Comparison of ENCODE assay signal across 19 cellular contexts in the genomic region with DNA sequence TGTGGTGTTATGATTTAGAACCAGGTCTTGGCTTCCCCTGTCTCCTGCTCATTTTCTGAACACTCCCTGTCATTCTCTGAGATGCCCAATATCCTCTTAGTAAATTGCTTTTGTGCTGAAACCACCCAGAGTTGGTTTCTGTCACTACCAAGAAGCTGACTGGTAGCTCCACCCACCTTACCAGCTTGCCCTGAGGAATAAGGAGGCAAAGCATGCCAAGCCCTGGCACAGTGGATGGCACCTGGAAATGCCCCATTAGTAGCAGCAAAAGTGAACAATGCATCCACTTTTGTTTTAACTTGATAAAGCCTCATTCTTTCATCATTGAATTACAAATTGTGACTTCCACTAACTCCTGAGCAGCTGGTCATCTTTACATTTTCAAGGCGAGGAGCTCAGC.
DNase-seq lines count a peak whose midpoint lies in the region; ATAC-seq and TF ChIP-seq lines count a peak whose summit lies in the region.
"Had no signal": no experiment of that assay in that cellular context is flagged by ENCODE, and none has a peak within 500 bp of the region (broad histone marks: within the 10 kb centered on the region; RNA-seq: fewer than 3 reads in every experiment).

No MANE protein-coding gene starts in this region.

- H3K4me1 ChIP-seq in breast epithelium (no peaks in the 10 kb centered on the region), endodermal cell (ENCODE audit: control insufficient read depth, insufficient read depth, low read length) (peaks cover 6% of the 10 kb centered on the region), left ventricle myocardium inferior (peaks cover 6% of the 10 kb centered on the region)
- H3K4me1 ChIP-seq: A549; BLaER1 treated with 17β-estradiol and CSF1 and Interleukin-3, amounts not matched to agents 10 nM and 100 nM; Caco-2 had no signal

- H3K9me3 ChIP-seq in breast epithelium (no peaks in the 10 kb centered on the region), endodermal cell (ENCODE audit: control insufficient read depth, low read length) (peaks cover 15% of the 10 kb centered on the region), left ventricle myocardium inferior (replicated peaks) (no peaks in the 10 kb centered on the region)
- H3K9me3 ChIP-seq: A549, Caco-2 had no signal

- CTCF ChIA-PET in MCF 10A (lab: Yijun Ruan, JAX): interaction anchor here (1.0 kb wide), 1 partner anchor 49 kb away, joined by 3 read pairs; no protein-coding TSS in a partner anchor

- H3K4me1 Mint-ChIP-seq in MCF 10A (ENCODE audit: insufficient read depth, unreplicated experiment): no peaks in the 10 kb centered on the region
- H3K4me1 Mint-ChIP-seq in endodermal cell: peaks cover 29% of the 10 kb centered on the region
- H3K4me1 Mint-ChIP-seq in nephron progenitor cell: peaks cover 18% of the 10 kb centered on the region
- no peaks in the 10 kb centered on the region for H3K4me1 Mint-ChIP-seq in stimulated activated memory B cell treated with anti-CD40 and anti-IgM and Interleukin-4, amounts not matched to agents 10 μg/mL and 1 μg/mL and 100 μg/mL, for 72 hours
- H3K4me1 Mint-ChIP-seq: B cell had no signal

- H3K36me3 ChIP-seq in breast epithelium (no peaks in the 10 kb centered on the region), endodermal cell (ENCODE audit: control insufficient read depth, insufficient read depth, low read length) (no peaks in the 10 kb centered on the region), left ventricle myocardium inferior (no peaks in the 10 kb centered on the region)
- H3K36me3 ChIP-seq: BLaER1 treated with 17β-estradiol and CSF1 and Interleukin-3, amounts not matched to agents 10 nM and 100 nM had no signal

- WGBS in endodermal cell (ENCODE audit: insufficient coverage in 1 of 2, insufficient read length in 1 of 2), 2 experiments: 92 to 100% methylated on average over 1 of the region's 1 CpG

- no peak overlapping the region for H3K4me3 Mint-ChIP-seq in MCF 10A (ENCODE audit: unreplicated experiment)
- H3K4me3 Mint-ChIP-seq in endodermal cell: no peak overlapping the region
- H3K4me3 Mint-ChIP-seq in nephron progenitor cell: no peak overlapping the region
- no peak overlapping the region for H3K4me3 Mint-ChIP-seq in stimulated activated memory B cell treated with anti-CD40 and anti-IgM and Interleukin-4, amounts not matched to agents 10 μg/mL and 1 μg/mL and 100 μg/mL, for 72 hours
- H3K4me3 Mint-ChIP-seq: B cell; CD4-positive, alpha-beta T cell; CD8-positive, alpha-beta T cell had no signal

- DNase-seq in breast epithelium (ENCODE audit: low spot score in 2 of 2) (peak in 1 of 2 donors; percentile 50), MCF 10A (ENCODE audit: unreplicated experiment) (no peak), endodermal cell (peak; percentile 36), nephron progenitor cell (no peak), left ventricle myocardium inferior (no peak)
- DNase-seq: AML-193; Caco-2; Calu3; CD4-positive, alpha-beta T cell; CD8-positive, alpha-beta T cell; DMS79 treated with DMSO at 0.1 percent for 48 hours; GF-D8 had no signal

- H3K27ac ChIP-seq in breast epithelium (peak overlapping the region; percentile 58 to 62), endodermal cell (ENCODE audit: low read depth, low read length) (no peak overlapping the region), left ventricle myocardium inferior (replicated peaks) (no peak overlapping the region)
- H3K27ac ChIP-seq: 22Rv1; A549; BLaER1 treated with 17β-estradiol and CSF1 and Interleukin-3, amounts not matched to agents 10 nM and 100 nM; C4-2B had no signal

- no peak overlapping the region for H3K4me3 ChIP-seq in breast epithelium
- H3K4me3 ChIP-seq in endodermal cell (ENCODE audit: low read length): no peak overlapping the region
- H3K4me3 ChIP-seq in left ventricle myocardium inferior: no peak overlapping the region
- H3K4me3 ChIP-seq: A549; BLaER1 treated with 17β-estradiol and CSF1 and Interleukin-3, amounts not matched to agents 10 nM and 100 nM had no signal

- no peaks in the 10 kb centered on the region for H3K36me3 Mint-ChIP-seq in MCF 10A (ENCODE audit: insufficient read depth, unreplicated experiment)
- peaks cover 3% of the 10 kb centered on the region for H3K36me3 Mint-ChIP-seq in endodermal cell (ENCODE audit: low read depth)
- no peaks in the 10 kb centered on the region for H3K36me3 Mint-ChIP-seq in nephron progenitor cell (ENCODE audit: low read depth)
- H3K36me3 Mint-ChIP-seq in stimulated activated memory B cell treated with anti-CD40 and anti-IgM and Interleukin-4, amounts not matched to agents 10 μg/mL and 1 μg/mL and 100 μg/mL, for 72 hours: no peaks in the 10 kb centered on the region
- H3K36me3 Mint-ChIP-seq: CD8-positive, alpha-beta T cell had no signal

- no TSS peak for BruUV-seq in MCF 10A (replicated peaks; lab: Mats Ljungman, UMichigan)

- H3K27me3 ChIP-seq in breast epithelium (no peaks in the 10 kb centered on the region), endodermal cell (ENCODE audit: control insufficient read depth, insufficient read depth, low read length, poor library complexity, severe bottlenecking) (no peaks in the 10 kb centered on the region), left ventricle myocardium inferior (ENCODE audit: low read depth) (peaks cover 10% of the 10 kb centered on the region)
- H3K27me3 ChIP-seq: BLaER1 treated with 17β-estradiol and CSF1 and Interleukin-3, amounts not matched to agents 10 nM and 100 nM had no signal

- no peak for TF ChIP-seq POLR2A in breast epithelium (IDR thresholded peaks at IDR 0.05)

- intact Hi-C loops in breast epithelium (cut with DNase I; ENCODE audit: low total_unique reads): no loop called here
- intact Hi-C loops in MCF 10A (cut with micrococcal nuclease): no loop called here
- intact Hi-C loops in left ventricle myocardium inferior (cut with micrococcal nuclease): no loop called here

- no peaks in the 10 kb centered on the region for H3K9me3 Mint-ChIP-seq in MCF 10A (ENCODE audit: unreplicated experiment)
- no peaks in the 10 kb centered on the region for H3K9me3 Mint-ChIP-seq in endodermal cell
- peaks cover 11% of the 10 kb centered on the region for H3K9me3 Mint-ChIP-seq in nephron progenitor cell
- peaks cover 4% of the 10 kb centered on the region for H3K9me3 Mint-ChIP-seq in stimulated activated memory B cell treated with anti-CD40 and anti-IgM and Interleukin-4, amounts not matched to agents 10 μg/mL and 1 μg/mL and 100 μg/mL, for 72 hours
- H3K9me3 Mint-ChIP-seq: CD4-positive, alpha-beta T cell; CD8-positive, alpha-beta T cell had no signal

- ATAC-seq in stimulated activated memory B cell treated with anti-CD40 and anti-IgM and Interleukin-4, amounts not matched to agents 10 μg/mL and 1 μg/mL and 100 μg/mL, for 72 hours: no peak
- ATAC-seq in HG02571 (IDR thresholded peaks at IDR 0.05; ENCODE audit: unreplicated experiment): no peak
- ATAC-seq: A549; CD8-positive, alpha-beta T cell had no signal

- TF ChIP-seq CTCF in breast epithelium (IDR thresholded peaks at IDR 0.05) (no peak), MCF 10A (IDR thresholded peaks at IDR 0.05; ENCODE audit: unreplicated experiment) (no peak), endodermal cell (conservative IDR thresholded peaks at IDR 0.05) (no peak), nephron progenitor cell (IDR thresholded peaks at IDR 0.05) (no peak), left ventricle myocardium inferior (IDR thresholded peaks at IDR 0.05; ENCODE audit: borderline replicate concordance) (no peak)

- H3K27me3 Mint-ChIP-seq in MCF 10A (ENCODE audit: insufficient read depth, unreplicated experiment) (no peaks in the 10 kb centered on the region), endodermal cell (ENCODE audit: insufficient read depth) (peaks cover 5% of the 10 kb centered on the region), nephron progenitor cell (ENCODE audit: low read depth, poor library complexity) (peaks cover 8% of the 10 kb centered on the region)
- H3K27me3 Mint-ChIP-seq in stimulated activated memory B cell treated with anti-CD40 and anti-IgM and Interleukin-4, amounts not matched to agents 10 μg/mL and 1 μg/mL and 100 μg/mL, for 72 hours: no peaks in the 10 kb centered on the region
- H3K27me3 Mint-ChIP-seq: CD4-positive, alpha-beta T cell had no signal

- H3K9ac ChIP-seq in endodermal cell (ENCODE audit: extremely low read depth, low read length, poor library complexity, severe bottlenecking): no peak overlapping the region
- H3K9ac ChIP-seq: BLaER1 treated with 17β-estradiol and CSF1 and Interleukin-3, amounts not matched to agents 10 nM and 100 nM had no signal

- H3K27ac Mint-ChIP-seq in MCF 10A (ENCODE audit: low read depth, unreplicated experiment) (no peak overlapping the region), endodermal cell (no peak overlapping the region), nephron progenitor cell (peak overlapping the region; percentile 8)
- H3K27ac Mint-ChIP-seq in stimulated activated memory B cell treated with anti-CD40 and anti-IgM and Interleukin-4, amounts not matched to agents 10 μg/mL and 1 μg/mL and 100 μg/mL, for 72 hours: no peak overlapping the region
- H3K27ac Mint-ChIP-seq: B cell; CD4-positive, alpha-beta T cell; CD8-positive, alpha-beta T cell had no signal

- POLR2A ChIA-PET in MCF 10A (lab: Yijun Ruan, JAX): no interaction called here

Comparison
In these comparisons a context has a peak if more than half of its experiments do, and no peak if none do; other contexts are left out.
1. H3K27ac ChIP-seq: peak in breast epithelium (2 of 2); none in endodermal cell (single experiment) and left ventricle myocardium inferior (single experiment).